In genomic region chr2:240237609-240238151, GRCh38 we compare ENCODE assay signal across 12 cellular contexts.
A peak's percentile ranks its signal among the peaks of the same experiment; 100 is the strongest.
DNase-seq lines count a peak whose midpoint lies in the region; ATAC-seq, FAIRE-seq and TF ChIP-seq lines count a peak whose summit lies in the region.
"Had no signal": no experiment of that assay in that cellular context is flagged by ENCODE, and none has a peak within 500 bp of the region (broad histone marks: within the 10 kb centered on the region; RNA-seq: fewer than 3 reads in every experiment).

No MANE protein-coding gene starts in this region.

- H3K9me2 ChIP-seq in GM23338 (ENCODE audit: insufficient read depth): peaks cover 7% of the 10 kb centered on the region

- H3K4me3 ChIP-seq in GM23338: no peak overlapping the region
- H3K4me3 ChIP-seq in RWPE2 (ENCODE audit: severe bottlenecking): no peak overlapping the region
- H3K4me3 ChIP-seq in fibroblast of pulmonary artery (replicated peaks; ENCODE audit: low read depth, low read length): no peak overlapping the region
- H3K4me3 ChIP-seq in pancreas: no peak overlapping the region
- H3K4me3 ChIP-seq: vagina had no signal

- H3K27me3 Mint-ChIP-seq in GM23338 (ENCODE audit: insufficient read depth, low read depth, poor library complexity): peaks cover 7% of the 10 kb centered on the region

- H3K9me3 Mint-ChIP-seq in GM23338: peaks cover 2% of the 10 kb centered on the region; the same call in 1 of the 3 replicates

- no peak for ATAC-seq in GM23338
- ATAC-seq in RWPE2 (ENCODE audit: low read depth): peak; percentile 43
- ATAC-seq in pancreas: peak; percentile 29 to 71 (median 48)
- no peak for ATAC-seq in HG03460 (IDR thresholded peaks at IDR 0.05; ENCODE audit: unreplicated experiment)
- ATAC-seq in HG03108 (IDR thresholded peaks at IDR 0.05; ENCODE audit: unreplicated experiment): no peak

- H3K79me2 ChIP-seq in GM23338 (replicated peaks; ENCODE audit: insufficient read depth): no peaks in the 10 kb centered on the region

- FAIRE-seq in pancreas (lab: Jason Lieb, UNC): no peak
- FAIRE-seq: TTC549 had no signal

- H4K20me1 ChIP-seq in GM23338 (replicated peaks; ENCODE audit: insufficient read depth): no peaks in the 10 kb centered on the region

- H3K4me2 ChIP-seq in GM23338: no peak overlapping the region

- H2AFZ ChIP-seq in GM23338: peak overlapping the region; percentile 52; the same call in 1 of the 2 replicates

- no peak overlapping the region for H3K4me3 Mint-ChIP-seq in GM23338

- 5 to 9% methylated on average over 11 of the region's 11 CpGs for WGBS in pancreas, 2 donors

- H3K4me1 Mint-ChIP-seq in GM23338: peaks cover 6% of the 10 kb centered on the region; the same call in 2 of the 3 replicates

- intact Hi-C loops in pancreas (cut with DNase I): no loop called here

- H3K36me3 Mint-ChIP-seq in GM23338 (ENCODE audit: low read depth): no peaks in the 10 kb centered on the region

- DNase-seq in GM23338 (ENCODE audit: low spot score) (no peak), RWPE2 (ENCODE audit: low spot score) (no peak), fibroblast of pulmonary artery (ENCODE audit: low read depth) (peak; percentile 72), pancreas (peak; percentile 64 to 93 (median 84)), OCI-M2 (lab: John Stamatoyannopoulos, UW; ENCODE audit: unreplicated experiment) (no peak)
- DNase-seq in activated CD4-positive, alpha-beta T cell treated with anti-CD3 and anti-CD28 coated beads, Interleukin-2, amount 50 U/mL, for 1 hour: no peak
- DNase-seq: NCI-H510A; stimulated activated CD4-positive, alpha-beta T cell treated with anti-CD3 and anti-CD28 coated beads, Interleukin-4, amount 100 ng/mL, for 1 hour had no signal

- H3K36me3 ChIP-seq in GM23338 (ENCODE audit: insufficient read depth) (no peaks in the 10 kb centered on the region), RWPE2 (ENCODE audit: low read depth) (no peaks in the 10 kb centered on the region), pancreas (no peaks in the 10 kb centered on the region)
- H3K36me3 ChIP-seq: vagina had no signal

- H3K4me1 ChIP-seq in GM23338 (ENCODE audit: insufficient read depth) (no peaks in the 10 kb centered on the region), RWPE2 (ENCODE audit: insufficient read depth, poor library complexity, severe bottlenecking) (peaks cover 22% of the 10 kb centered on the region), pancreas (peaks cover 16 to 23% (median 21%) of the 10 kb centered on the region in 3 donors)

- H3K27me3 ChIP-seq in GM23338 (ENCODE audit: insufficient read depth) (no peaks in the 10 kb centered on the region), RWPE2 (ENCODE audit: insufficient read depth, poor library complexity, severe bottlenecking) (no peaks in the 10 kb centered on the region), pancreas (no peaks in the 10 kb centered on the region)
- H3K27me3 ChIP-seq: vagina had no signal

- H3K9me3 ChIP-seq in RWPE2 (ENCODE audit: severe bottlenecking) (no peaks in the 10 kb centered on the region), pancreas (no peaks in the 10 kb centered on the region)
- H3K9me3 ChIP-seq: vagina had no signal

- no peak overlapping the region for H3K27ac ChIP-seq in GM23338 (ENCODE audit: low read depth)
- peak overlapping the region; percentile 82 for H3K27ac ChIP-seq in RWPE2 (ENCODE audit: poor library complexity, severe bottlenecking)
- H3K27ac ChIP-seq in pancreas: peak overlapping the region; percentile 3 to 78 (median 58)

- no peaks in the 10 kb centered on the region for H3F3A ChIP-seq in GM23338 (replicated peaks; ENCODE audit: low read depth)

- no peak overlapping the region for H3K27ac Mint-ChIP-seq in GM23338

- no peak for TF ChIP-seq CTCF in GM23338 (conservative IDR thresholded peaks at IDR 0.05; ENCODE audit: low read depth in 2 of 2)
- TF ChIP-seq CTCF in RWPE2 (IDR thresholded peaks at IDR 0.05; ENCODE audit: poor library complexity, severe bottlenecking): no peak
- TF ChIP-seq CTCF in fibroblast of pulmonary artery (IDR thresholded peaks at IDR 0.05; ENCODE audit: low read length, missing control alignments): no peak
- no peak for TF ChIP-seq CTCF in pancreas (IDR thresholded peaks at IDR 0.05)

TF ChIP-seq in GM23338, 12 proteins besides CTCF, POLR2A, EP300 and RAD21 (continues in another document):
- TF ChIP-seq CREB1 (CRISPR knock-in tag; IDR thresholded peaks at IDR 0.05; ENCODE audit: low read depth) (no peak), POLR2AphosphoS5 (IDR thresholded peaks at IDR 0.05; ENCODE audit: low read depth) (no peak), EZH2phosphoT487 (IDR thresholded peaks at IDR 0.05; ENCODE audit: unreplicated experiment) (no peak), ZNF331 (CRISPR knock-in tag; IDR thresholded peaks at IDR 0.05; ENCODE audit: low read depth) (no peak)
- TF ChIP-seq, protein P1, sequence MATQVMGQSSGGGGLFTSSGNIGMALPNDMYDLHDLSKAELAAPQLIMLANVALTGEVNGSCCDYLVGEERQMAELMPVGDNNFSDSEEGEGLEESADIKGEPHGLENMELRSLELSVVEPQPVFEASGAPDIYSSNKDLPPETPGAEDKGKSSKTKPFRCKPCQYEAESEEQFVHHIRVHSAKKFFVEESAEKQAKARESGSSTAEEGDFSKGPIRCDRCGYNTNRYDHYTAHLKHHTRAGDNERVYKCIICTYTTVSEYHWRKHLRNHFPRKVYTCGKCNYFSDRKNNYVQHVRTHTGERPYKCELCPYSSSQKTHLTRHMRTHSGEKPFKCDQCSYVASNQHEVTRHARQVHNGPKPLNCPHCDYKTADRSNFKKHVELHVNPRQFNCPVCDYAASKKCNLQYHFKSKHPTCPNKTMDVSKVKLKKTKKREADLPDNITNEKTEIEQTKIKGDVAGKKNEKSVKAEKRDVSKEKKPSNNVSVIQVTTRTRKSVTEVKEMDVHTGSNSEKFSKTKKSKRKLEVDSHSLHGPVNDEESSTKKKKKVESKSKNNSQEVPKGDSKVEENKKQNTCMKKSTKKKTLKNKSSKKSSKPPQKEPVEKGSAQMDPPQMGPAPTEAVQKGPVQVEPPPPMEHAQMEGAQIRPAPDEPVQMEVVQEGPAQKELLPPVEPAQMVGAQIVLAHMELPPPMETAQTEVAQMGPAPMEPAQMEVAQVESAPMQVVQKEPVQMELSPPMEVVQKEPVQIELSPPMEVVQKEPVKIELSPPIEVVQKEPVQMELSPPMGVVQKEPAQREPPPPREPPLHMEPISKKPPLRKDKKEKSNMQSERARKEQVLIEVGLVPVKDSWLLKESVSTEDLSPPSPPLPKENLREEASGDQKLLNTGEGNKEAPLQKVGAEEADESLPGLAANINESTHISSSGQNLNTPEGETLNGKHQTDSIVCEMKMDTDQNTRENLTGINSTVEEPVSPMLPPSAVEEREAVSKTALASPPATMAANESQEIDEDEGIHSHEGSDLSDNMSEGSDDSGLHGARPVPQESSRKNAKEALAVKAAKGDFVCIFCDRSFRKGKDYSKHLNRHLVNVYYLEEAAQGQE (IDR thresholded peaks at IDR 0.05; ENCODE audit: unreplicated experiment): no peak

Comparison
In these comparisons a context has a peak if more than half of its experiments do, and no peak if none do; other contexts are left out.
1. ATAC-seq: peak in RWPE2 (single experiment) and pancreas (4 of 4); none in GM23338 (single experiment), HG03460 (single experiment) and HG03108 (single experiment).
2. DNase-seq: peak in fibroblast of pulmonary artery (single experiment) and pancreas (6 of 6); none in GM23338 (single experiment), RWPE2 (single experiment), OCI-M2 (single experiment) and activated CD4-positive, alpha-beta T cell treated with anti-CD3 and anti-CD28 coated beads, Interleukin-2, amount 50 U/mL, for 1 hour (single experiment).